Comparison of ENCODE assay signal across 20 cellular contexts in the genomic region with DNA sequence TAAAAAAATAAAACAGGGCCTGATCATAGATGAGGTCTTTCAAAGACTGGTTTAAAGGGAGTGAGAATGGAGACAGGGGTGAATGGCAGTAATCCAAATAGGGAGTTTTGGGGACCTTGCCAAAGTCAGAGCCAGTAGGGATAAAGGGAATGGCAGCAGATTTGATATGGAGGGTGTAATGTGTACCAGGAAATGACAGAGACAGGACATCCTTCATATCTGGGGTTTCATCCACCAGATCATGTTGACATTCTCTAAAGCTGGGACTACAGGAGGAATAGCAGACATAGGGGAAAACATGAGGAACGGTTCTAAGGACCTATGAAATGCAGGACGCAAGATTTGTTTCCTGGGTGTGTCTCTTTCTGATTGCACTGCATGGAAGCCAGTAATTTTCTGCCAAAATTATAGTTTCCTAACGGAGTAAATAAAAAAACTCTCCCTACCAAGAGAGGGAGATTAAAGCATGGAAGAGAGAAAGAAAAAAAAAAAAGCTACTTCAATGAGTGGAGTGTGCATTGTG.
DNase-seq lines count a peak whose midpoint lies in the region; ATAC-seq and TF ChIP-seq lines count a peak whose summit lies in the region.
"Had no signal": no experiment of that assay in that cellular context is flagged by ENCODE, and none has a peak within 500 bp of the region (broad histone marks: within the 10 kb centered on the region; RNA-seq: fewer than 3 reads in every experiment).

No MANE protein-coding gene starts in this region.

- TF ChIP-seq CTCF in LNCaP clone FGC (IDR thresholded peaks at IDR 0.05; ENCODE audit: control insufficient read depth, extremely low read depth, insufficient read depth) (no peak), prostate gland (IDR thresholded peaks at IDR 0.05) (no peak)

- peak; percentile 18 for DNase-seq in NCI-H1092 treated with DMSO at 0.1 percent for 48 hours (lab: John Stamatoyannopoulos, UW)
- DNase-seq in NCI-H1092 (lab: John Stamatoyannopoulos, UW), result no peak
- DNase-seq in LNCaP clone FGC (ENCODE audit: low read depth), result peak; percentile 95
- DNase-seq in SK-N-MC (ENCODE audit: low read depth, low spot score), result no peak
- DNase-seq in prostate gland (ENCODE audit: low spot score), result peak; percentile 22
- DNase-seq in activated naive CD4-positive, alpha-beta T cell treated with anti-CD3 and anti-CD28 coated beads for 36 hours, result no peak
- no peak for DNase-seq in NOMO-1 (lab: John Stamatoyannopoulos, UW; ENCODE audit: unreplicated experiment in 2 of 2)
- DNase-seq: 8988T; CD8-positive, alpha-beta T cell; DND-41; IMR-90; NCI-H1436; NCI-H2171; NCI-H774; NK-92 treated with Interleukin-12 subunit alpha and Interleukin-12 subunit beta, amount 100 ng/mL, for 24 hours had no signal

- H3K36me3 ChIP-seq in SK-N-MC (ENCODE audit: insufficient read depth, low read length), result no peaks in the 10 kb centered on the region
- H3K36me3 ChIP-seq in prostate gland, result no peaks in the 10 kb centered on the region
- H3K36me3 ChIP-seq: BLaER1 treated with 17β-estradiol and CSF1 and Interleukin-3, amounts not matched to agents 10 nM and 100 nM had no signal

- no peaks in the 10 kb centered on the region for H3K27me3 ChIP-seq in prostate gland (replicated peaks; ENCODE audit: insufficient read depth)
- H3K27me3 ChIP-seq: BLaER1 treated with 17β-estradiol and CSF1 and Interleukin-3, amounts not matched to agents 10 nM and 100 nM had no signal

- intact Hi-C loops in prostate gland (cut with DNase I), result no loop called here
- intact Hi-C loops in activated naive CD4-positive, alpha-beta T cell treated with anti-CD3 and anti-CD28 coated beads for 36 hours (cut with micrococcal nuclease), result no loop called here

- no peak overlapping the region for H3K27ac Mint-ChIP-seq in activated naive CD4-positive, alpha-beta T cell treated with anti-CD3 and anti-CD28 coated beads for 36 hours
- H3K27ac Mint-ChIP-seq: CD8-positive, alpha-beta T cell; T-helper 1 cell treated with Interleukin-12 subunit alpha and Interleukin-12 subunit beta and Interleukin-4 antibody, amounts not matched to agents 30 μg/mL and 1 μg/mL, for 36 hours had no signal

- no peaks in the 10 kb centered on the region for H3K9me3 Mint-ChIP-seq in activated naive CD4-positive, alpha-beta T cell treated with anti-CD3 and anti-CD28 coated beads for 36 hours

- H3K4me3 Mint-ChIP-seq in activated naive CD4-positive, alpha-beta T cell treated with anti-CD3 and anti-CD28 coated beads for 36 hours, result no peak overlapping the region
- H3K4me3 Mint-ChIP-seq: CD8-positive, alpha-beta T cell; T-helper 1 cell treated with Interleukin-12 subunit alpha and Interleukin-12 subunit beta and Interleukin-4 antibody, amounts not matched to agents 30 μg/mL and 1 μg/mL, for 36 hours had no signal

- H3K27me3 Mint-ChIP-seq in activated naive CD4-positive, alpha-beta T cell treated with anti-CD3 and anti-CD28 coated beads for 36 hours (ENCODE audit: low read depth), result no peaks in the 10 kb centered on the region

- H3K9me3 ChIP-seq in SK-N-MC (ENCODE audit: low read depth, low read length), result no peaks in the 10 kb centered on the region
- no peaks in the 10 kb centered on the region for H3K9me3 ChIP-seq in prostate gland
- H3K9me3 ChIP-seq: BLaER1 treated with 17β-estradiol and CSF1 and Interleukin-3, amounts not matched to agents 10 nM and 100 nM had no signal

- H3K4me1 Mint-ChIP-seq in activated naive CD4-positive, alpha-beta T cell treated with anti-CD3 and anti-CD28 coated beads for 36 hours (ENCODE audit: low read depth), result no peaks in the 10 kb centered on the region

- H3K9ac ChIP-seq in SK-N-MC (ENCODE audit: insufficient read length), result no peak overlapping the region
- H3K9ac ChIP-seq: BLaER1 treated with 17β-estradiol and CSF1 and Interleukin-3, amounts not matched to agents 10 nM and 100 nM; KMS-11 had no signal

- H3K4me3 ChIP-seq in LNCaP clone FGC (ENCODE audit: low read depth, low read length), result no peak overlapping the region
- H3K4me3 ChIP-seq in SK-N-MC, result no peak overlapping the region
- no peak overlapping the region for H3K4me3 ChIP-seq in prostate gland
- H3K4me3 ChIP-seq: BLaER1 treated with 17β-estradiol and CSF1 and Interleukin-3, amounts not matched to agents 10 nM and 100 nM had no signal

- no peaks in the 10 kb centered on the region for H3K36me3 Mint-ChIP-seq in activated naive CD4-positive, alpha-beta T cell treated with anti-CD3 and anti-CD28 coated beads for 36 hours (ENCODE audit: low read depth)
- H3K36me3 Mint-ChIP-seq: CD8-positive, alpha-beta T cell had no signal

- H3K27ac ChIP-seq in SK-N-MC, result 0 out of 2 replicates have a peak overlapping the region, but pooled peaks have one; percentile 17
- no peak overlapping the region for H3K27ac ChIP-seq in prostate gland
- H3K27ac ChIP-seq: BLaER1 treated with 17β-estradiol and CSF1 and Interleukin-3, amounts not matched to agents 10 nM and 100 nM; KMS-11 had no signal

- H3K4me1 ChIP-seq in prostate gland (replicated peaks), result peaks cover 7% of the 10 kb centered on the region

- TF ChIP-seq POLR2A in prostate gland (IDR thresholded peaks at IDR 0.05), result no peak

- WGBS in prostate gland, result 51% methylated on average over 3 of the region's 3 CpGs

- CTCF ChIA-PET in activated naive CD4-positive, alpha-beta T cell treated with anti-CD3 and anti-CD28 coated beads for 36 hours (lab: Charles Lee), result no interaction called here

- no peak for ATAC-seq in HG03432 (IDR thresholded peaks at IDR 0.05; ENCODE audit: unreplicated experiment)
- ATAC-seq: CD8-positive, alpha-beta T cell; HCT116 had no signal

Comparison
In these comparisons a context has a peak if more than half of its experiments do, and no peak if none do; other contexts are left out.
1. DNase-seq: peak in NCI-H1092 treated with DMSO at 0.1 percent for 48 hours (single experiment), LNCaP clone FGC (single experiment) and prostate gland (single experiment); none in NCI-H1092 (single experiment), SK-N-MC (single experiment), activated naive CD4-positive, alpha-beta T cell treated with anti-CD3 and anti-CD28 coated beads for 36 hours (single experiment) and NOMO-1 (0 of 2).